In the genomic region with DNA sequence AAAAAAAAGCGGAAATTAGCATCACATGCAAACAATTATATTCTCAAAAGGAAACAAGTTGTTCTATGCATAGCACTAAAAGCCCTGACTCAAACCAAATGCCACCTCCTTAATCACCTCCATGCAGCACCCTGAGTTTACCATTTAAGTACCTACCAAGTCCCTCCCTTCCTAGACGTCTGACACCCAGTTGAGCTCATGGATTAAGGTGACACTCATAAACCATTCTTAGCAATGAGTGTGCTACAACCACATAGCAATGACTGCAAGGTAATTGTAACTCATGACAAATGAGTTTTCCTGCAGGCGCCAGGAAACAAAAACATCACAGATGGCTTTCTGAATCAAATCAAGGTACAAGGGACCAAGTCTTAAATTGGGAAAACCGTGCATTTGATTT, we compare ENCODE assay signal across 19 cellular contexts. TPM values are rescaled to one million over a fixed set of nuclear protein-coding genes. Genes with fewer than 3 reads are reported as not detected.
DNase-seq lines count a peak whose midpoint lies in the region; ATAC-seq and TF ChIP-seq lines count a peak whose summit lies in the region.
"Had no signal": no experiment of that assay in that cellular context is flagged by ENCODE, and none has a peak within 500 bp of the region (broad histone marks: within the 10 kb centered on the region; RNA-seq: fewer than 3 reads in every experiment).

No MANE protein-coding gene starts in this region.

- no peak overlapping the region for H3K4me2 ChIP-seq in trophoblast cell (ENCODE audit: low read length)

- H2AK5ac ChIP-seq in trophoblast cell (ENCODE audit: low read length) = no peak overlapping the region

- H3K79me2 ChIP-seq in trophoblast cell (ENCODE audit: control insufficient read depth, insufficient read depth, low read length, poor library complexity) = peaks cover 13% of the 10 kb centered on the region

- H3K27me3 ChIP-seq in endodermal cell (ENCODE audit: control insufficient read depth, insufficient read depth, low read length, poor library complexity, severe bottlenecking) (no peaks in the 10 kb centered on the region), trophoblast cell (ENCODE audit: insufficient read depth, low read length) (no peaks in the 10 kb centered on the region)
- H3K27me3 ChIP-seq: MG63 had no signal

- H2BK5ac ChIP-seq in trophoblast cell (ENCODE audit: low read depth, low read length, poor library complexity) = no peak overlapping the region

- H3K79me1 ChIP-seq in trophoblast cell (ENCODE audit: low read length) = no peaks in the 10 kb centered on the region

- peak overlapping the region; percentile 51 for H3K4ac ChIP-seq in trophoblast cell (ENCODE audit: low read depth, low read length)

- H3K4me3 ChIP-seq in endodermal cell (ENCODE audit: low read length) (no peak overlapping the region), trophoblast cell (ENCODE audit: low read depth, low read length) (no peak overlapping the region)
- H3K4me3 ChIP-seq: MG63 had no signal

- no peak overlapping the region for H4K91ac ChIP-seq in trophoblast cell (ENCODE audit: low read depth, low read length)

- no peak overlapping the region for H2AFZ ChIP-seq in trophoblast cell (ENCODE audit: insufficient read depth, low read length, poor library complexity)

- no peak for TF ChIP-seq CTCF in endodermal cell (conservative IDR thresholded peaks at IDR 0.05)

- no peak overlapping the region for H4K12ac ChIP-seq in trophoblast cell (ENCODE audit: low read depth, low read length)

- DNase-seq in Daoy (ENCODE audit: low read depth) (peak; percentile 63), LHCN-M2 (ENCODE audit: low read depth) (peak; percentile 43), endodermal cell (no peak), trophoblast cell (no peak), COR-L47 (lab: John Stamatoyannopoulos, UW) (no peak), NCI-H146 treated with DMSO at 0.1 percent for 48 hours (lab: John Stamatoyannopoulos, UW; ENCODE audit: unreplicated experiment) (no peak), SHP77 treated with DMSO at 0.1 percent for 48 hours (lab: John Stamatoyannopoulos, UW) (no peak)
- DNase-seq: activated CD4-positive, CD25-positive, alpha-beta regulatory T cell; activated CD8-positive, alpha-beta T cell treated with anti-CD3 and anti-CD28 coated beads, Interleukin-2, amount 10 ng/mL, durations not matched to agents 7 days and 5 days; effector CD8-positive, alpha-beta T cell; foreskin melanocyte; NCI-H1694; SHP77; stimulated activated CD4-positive, alpha-beta T cell treated with anti-CD3 and anti-CD28 coated beads, Interleukin-4, amount 100 ng/mL, for 1 hour; T-helper 17 cell had no signal

- H3K9me3 ChIP-seq in endodermal cell (ENCODE audit: control insufficient read depth, low read length) (no peaks in the 10 kb centered on the region), trophoblast cell (ENCODE audit: insufficient read depth, low read depth, low read length) (no peaks in the 10 kb centered on the region)
- H3K9me3 ChIP-seq: MG63 had no signal

- H3K9ac ChIP-seq in endodermal cell (ENCODE audit: extremely low read depth, low read length, poor library complexity, severe bottlenecking) = no peak overlapping the region
- no peak overlapping the region for H3K9ac ChIP-seq in trophoblast cell (ENCODE audit: low read length)

- H3K14ac ChIP-seq in trophoblast cell (ENCODE audit: low read length) = no peak overlapping the region

- no peaks in the 10 kb centered on the region for H3K27me3 Mint-ChIP-seq in endodermal cell (ENCODE audit: insufficient read depth)
- H3K27me3 Mint-ChIP-seq in activated T-helper 17 cell treated with anti-CD3 and anti-CD28 coated beads, Interleukin-2, amount 50 U/mL, for 72 hours = peaks cover 9% of the 10 kb centered on the region

- no peaks in the 10 kb centered on the region for H3K9me3 Mint-ChIP-seq in endodermal cell
- H3K9me3 Mint-ChIP-seq in activated T-helper 17 cell treated with anti-CD3 and anti-CD28 coated beads, Interleukin-2, amount 50 U/mL, for 72 hours = no peaks in the 10 kb centered on the region
- H3K9me3 Mint-ChIP-seq: activated T-helper 1 cell treated with anti-CD3 and anti-CD28 coated beads, Interleukin-12 subunit alpha, Interleukin-12 subunit beta, Interleukin-2, Interleukin-4 antibody, amounts not matched to agents 30 ng/mL and 10 ng/mL and 1 ng/mL, durations not matched to agents 14 hours and 24 hours and 36 hours had no signal

- no peak for ATAC-seq in activated T-helper 17 cell treated with anti-CD3 and anti-CD28 coated beads, Interleukin-2, amount 50 U/mL, for 72 hours (replicated peaks)
- ATAC-seq: activated CD8-positive, alpha-beta T cell treated with anti-CD3 and anti-CD28 coated beads, Interleukin-2, amount 10 ng/mL, durations not matched to agents 7 days and 5 days; T-helper 17 cell had no signal

- no peak overlapping the region for H2BK120ac ChIP-seq in trophoblast cell (ENCODE audit: insufficient read depth, low read length, poor library complexity)

- peaks cover 23% of the 10 kb centered on the region for H3K4me1 Mint-ChIP-seq in endodermal cell
- H3K4me1 Mint-ChIP-seq in activated T-helper 17 cell treated with anti-CD3 and anti-CD28 coated beads, Interleukin-2, amount 50 U/mL, for 72 hours = peaks cover 4% of the 10 kb centered on the region
- H3K4me1 Mint-ChIP-seq: B cell had no signal

- H3K36me3 ChIP-seq in endodermal cell (ENCODE audit: control insufficient read depth, insufficient read depth, low read length) (no peaks in the 10 kb centered on the region), trophoblast cell (ENCODE audit: control insufficient read depth in 1 of 2, insufficient read depth in 2 of 2, low read length in 2 of 2) (peaks cover 9 to 12% of the 10 kb centered on the region in 2 experiments)

- H3K36me3 Mint-ChIP-seq in endodermal cell (ENCODE audit: low read depth) = no peaks in the 10 kb centered on the region
- no peaks in the 10 kb centered on the region for H3K36me3 Mint-ChIP-seq in activated T-helper 17 cell treated with anti-CD3 and anti-CD28 coated beads, Interleukin-2, amount 50 U/mL, for 72 hours (ENCODE audit: low read depth)

- H3K4me1 ChIP-seq in endodermal cell (ENCODE audit: control insufficient read depth, insufficient read depth, low read length) (peaks cover 8% of the 10 kb centered on the region), trophoblast cell (ENCODE audit: control insufficient read depth in 1 of 2, insufficient read depth in 2 of 2, low read length in 2 of 2) (no peaks in the 10 kb centered on the region)

- H2BK12ac ChIP-seq in trophoblast cell (ENCODE audit: low read length) = no peak overlapping the region

- no peak overlapping the region for H3K4me3 Mint-ChIP-seq in endodermal cell
- H3K4me3 Mint-ChIP-seq in activated T-helper 17 cell treated with anti-CD3 and anti-CD28 coated beads, Interleukin-2, amount 50 U/mL, for 72 hours = no peak overlapping the region
- H3K4me3 Mint-ChIP-seq: activated CD8-positive, alpha-beta T cell treated with anti-CD3 and anti-CD28 coated beads, Interleukin-2, amount 10 ng/mL, durations not matched to agents 7 days and 5 days; activated T-helper 1 cell treated with anti-CD3 and anti-CD28 coated beads, Interleukin-12 subunit alpha, Interleukin-12 subunit beta, Interleukin-2, Interleukin-4 antibody, amounts not matched to agents 30 ng/mL and 10 ng/mL and 1 ng/mL, durations not matched to agents 14 hours and 24 hours and 36 hours; B cell; T-helper 17 cell had no signal

- no peak overlapping the region for H4K8ac ChIP-seq in trophoblast cell (ENCODE audit: low read depth, low read length)

- WGBS in endodermal cell (ENCODE audit: insufficient coverage in 1 of 2, insufficient read length in 1 of 2), 2 experiments = 91 to 93% methylated on average over 3 to 4 of the region's 4 CpGs
- WGBS in trophoblast cell (ENCODE audit: extremely low coverage, insufficient coverage, insufficient read length) = no CpG with 5 or more reads among the region's 4 CpGs

- no peak overlapping the region for H3K18ac ChIP-seq in trophoblast cell (ENCODE audit: low read length)

- H3K27ac ChIP-seq in endodermal cell (ENCODE audit: low read depth, low read length) (no peak overlapping the region), trophoblast cell (ENCODE audit: low read depth, low read length) (no peak overlapping the region)

- H3K27ac Mint-ChIP-seq in endodermal cell = peak overlapping the region; percentile 62
- H3K27ac Mint-ChIP-seq in activated T-helper 17 cell treated with anti-CD3 and anti-CD28 coated beads, Interleukin-2, amount 50 U/mL, for 72 hours = no peak overlapping the region
- H3K27ac Mint-ChIP-seq: activated CD8-positive, alpha-beta T cell treated with anti-CD3 and anti-CD28 coated beads, Interleukin-2, amount 10 ng/mL, durations not matched to agents 7 days and 5 days; activated T-helper 1 cell treated with anti-CD3 and anti-CD28 coated beads, Interleukin-12 subunit alpha, Interleukin-12 subunit beta, Interleukin-2, Interleukin-4 antibody, amounts not matched to agents 30 ng/mL and 10 ng/mL and 1 ng/mL, durations not matched to agents 14 hours and 24 hours and 36 hours; B cell; T-helper 17 cell had no signal

- no peak overlapping the region for H3K23ac ChIP-seq in trophoblast cell (ENCODE audit: low read length)

RNA-seq across cellular contexts. Expression of gene WWTR1, which starts 32.0 kb away (rescaled TPM):
- 32.8 and 34.3 TPM in 2 replicates for total RNA-seq in Daoy (2014; rRNA removed; shearing (Covaris generic))
- total RNA-seq in LHCN-M2 (2014; rRNA removed) = 59.1 and 73.5 TPM in 2 replicates
- polyA plus RNA-seq in LHCN-M2 (2012) = 33.7 TPM
- total RNA-seq in endodermal cell = 10 to 100 TPM; 17.3 to 18.5 TPM
- polyA plus RNA-seq in endodermal cell (2013, experiment 1 of 2) = 40.9 TPM
- polyA plus RNA-seq in endodermal cell (2013, experiment 2 of 2) = 41.8 TPM
- 60.2 and 61.6 TPM in 2 replicates for polyA plus RNA-seq in trophoblast cell (2013)
- total RNA-seq in activated T-helper 17 cell treated with anti-CD3 and anti-CD28 coated beads, Interleukin-2, amount 50 U/mL, for 72 hours = 1 to 10 TPM; 1.8 to 2.8 TPM

Comparison
In these comparisons a context has a peak if more than half of its experiments do, and no peak if none do; other contexts are left out.
1. DNase-seq: peak in Daoy (single experiment) and LHCN-M2 (single experiment); none in endodermal cell (single experiment), trophoblast cell (0 of 2), COR-L47 (single experiment), NCI-H146 treated with DMSO at 0.1 percent for 48 hours (single experiment) and SHP77 treated with DMSO at 0.1 percent for 48 hours (single experiment).